Comparison of ENCODE assay signal across 8 cellular contexts in genomic region chr11:15650105-15650938, GRCh38.
DNase-seq lines count a peak whose midpoint lies in the region; ATAC-seq, FAIRE-seq and TF ChIP-seq lines count a peak whose summit lies in the region.

No MANE protein-coding gene starts in this region.

- no peaks in the 10 kb centered on the region for H3K36me3 Mint-ChIP-seq in activated naive CD4-positive, alpha-beta T cell treated with anti-CD3 and anti-CD28 coated beads, Interleukin-2, amount 50 U/mL, for 72 hours
- H3K36me3 Mint-ChIP-seq in glutamatergic neuron (ENCODE audit: unreplicated experiment): no peaks in the 10 kb centered on the region

- peak overlapping the region; percentile 77 for H3K4me2 ChIP-seq in osteoblast (ENCODE audit: insufficient read depth, low read length)

- peak; percentile 81 to 95 for ATAC-seq in activated naive CD4-positive, alpha-beta T cell treated with anti-CD3 and anti-CD28 coated beads, Interleukin-2, amount 50 U/mL, for 72 hours
- ATAC-seq in thoracic aorta (ENCODE audit: insufficient number of reproducible peaks, low FRiP score, low read depth): peak; percentile 78

- FAIRE-seq in G401.6 (lab: Jason Lieb, UNC): peak; percentile 83

- H3K36me3 ChIP-seq in H7 (replicated peaks; ENCODE audit: control insufficient read depth, insufficient read depth, low read length) (no peaks in the 10 kb centered on the region), osteoblast (ENCODE audit: insufficient read depth, low read length) (no peaks in the 10 kb centered on the region), thoracic aorta (no peaks in the 10 kb centered on the region)

- no peaks in the 10 kb centered on the region for H4K20me1 ChIP-seq in osteoblast (ENCODE audit: insufficient read depth, low read length)

- H3K9me3 Mint-ChIP-seq in activated naive CD4-positive, alpha-beta T cell treated with anti-CD3 and anti-CD28 coated beads, Interleukin-2, amount 50 U/mL, for 72 hours: no peaks in the 10 kb centered on the region
- peaks cover 2% of the 10 kb centered on the region for H3K9me3 Mint-ChIP-seq in glutamatergic neuron (ENCODE audit: unreplicated experiment)

- H3K27ac Mint-ChIP-seq in activated naive CD4-positive, alpha-beta T cell treated with anti-CD3 and anti-CD28 coated beads, Interleukin-2, amount 50 U/mL, for 72 hours: no peak overlapping the region
- H3K27ac Mint-ChIP-seq in glutamatergic neuron (ENCODE audit: unreplicated experiment): no peak overlapping the region

- peak; percentile 100 for TF ChIP-seq CTCF in glutamatergic neuron (IDR thresholded peaks at IDR 0.05; ENCODE audit: partially characterized antibody, unreplicated experiment)
- TF ChIP-seq CTCF in osteoblast (IDR thresholded peaks at IDR 0.05; ENCODE audit: extremely low read depth, low read depth, low read length): peak; percentile 85
- TF ChIP-seq CTCF in thoracic aorta (IDR thresholded peaks at IDR 0.05): peak; percentile 99

- H3K27me3 Mint-ChIP-seq in glutamatergic neuron (ENCODE audit: unreplicated experiment): no peaks in the 10 kb centered on the region

- peak overlapping the region; percentile 53 for H3K4me3 Mint-ChIP-seq in glutamatergic neuron (ENCODE audit: unreplicated experiment)

- H3K4me1 Mint-ChIP-seq in glutamatergic neuron (ENCODE audit: low read depth, unreplicated experiment): peaks cover 14% of the 10 kb centered on the region

- H3K27ac ChIP-seq in osteoblast (ENCODE audit: low read depth, low read length) (peak overlapping the region; percentile 1), thoracic aorta (peak overlapping the region; percentile 42 to 48)

- H3K4me3 ChIP-seq in H7 (ENCODE audit: insufficient read depth, low read depth, low read length): peak overlapping the region; percentile 30
- peak overlapping the region; percentile 60 for H3K4me3 ChIP-seq in osteoblast (ENCODE audit: insufficient read depth, low read length)
- H3K4me3 ChIP-seq in thoracic aorta: peak overlapping the region; percentile 78

- no peaks in the 10 kb centered on the region for H3K9me3 ChIP-seq in osteoblast (ENCODE audit: low read depth, low read length)
- no peaks in the 10 kb centered on the region for H3K9me3 ChIP-seq in thoracic aorta

- no peaks in the 10 kb centered on the region for H3K79me2 ChIP-seq in osteoblast (ENCODE audit: insufficient read depth, low read length)

- H3K27me3 ChIP-seq in H7 (ENCODE audit: control insufficient read depth, insufficient read depth, low read length): no peaks in the 10 kb centered on the region
- H3K27me3 ChIP-seq in osteoblast (ENCODE audit: insufficient read depth, low read length): peaks cover 8% of the 10 kb centered on the region
- H3K27me3 ChIP-seq in thoracic aorta (replicated peaks; ENCODE audit: insufficient read depth): no peaks in the 10 kb centered on the region

- in situ Hi-C loops in SK-MEL-5 (cut with HindIII; ENCODE audit: low pct_unique_long_range_greater_than_20kb, low sequenced_read_pairs): no loop called here

- DNase-seq in H7: peak; percentile 96
- peak; percentile 88 for DNase-seq in LoVo (ENCODE audit: low spot score)
- peak; percentile 89 for DNase-seq in SK-MEL-5 (ENCODE audit: low read depth, low spot score)
- DNase-seq in activated naive CD4-positive, alpha-beta T cell treated with anti-CD3 and anti-CD28 coated beads, Interleukin-2, amount 50 U/mL, for 72 hours (ENCODE audit: low spot score in 2 of 2): peak; percentile 66 to 86
- DNase-seq in glutamatergic neuron: peak; percentile 98
- peak; percentile 98 for DNase-seq in osteoblast (ENCODE audit: insufficient read length, low spot score, missing footprints)
- peak; percentile 67 for DNase-seq in thoracic aorta (ENCODE audit: low spot score)

- peak overlapping the region; percentile 85 for H2AFZ ChIP-seq in osteoblast (ENCODE audit: low read length)

- H3K4me1 ChIP-seq in osteoblast (ENCODE audit: insufficient read depth, low read length) (peaks cover 12% of the 10 kb centered on the region), thoracic aorta (ENCODE audit: control insufficient read depth in 1 of 2, low read depth in 2 of 2) (peaks cover 4 to 6% of the 10 kb centered on the region in 2 donors)

Comparison
In these comparisons a context has a peak if more than half of its experiments do, and no peak if none do; other contexts are left out.
1. Peak in every context shown above with its lines: DNase-seq, ATAC-seq, H3K4me3 ChIP-seq and H3K27ac ChIP-seq.